ENCODE assay signal across 1 cellular context in the genomic region with DNA sequence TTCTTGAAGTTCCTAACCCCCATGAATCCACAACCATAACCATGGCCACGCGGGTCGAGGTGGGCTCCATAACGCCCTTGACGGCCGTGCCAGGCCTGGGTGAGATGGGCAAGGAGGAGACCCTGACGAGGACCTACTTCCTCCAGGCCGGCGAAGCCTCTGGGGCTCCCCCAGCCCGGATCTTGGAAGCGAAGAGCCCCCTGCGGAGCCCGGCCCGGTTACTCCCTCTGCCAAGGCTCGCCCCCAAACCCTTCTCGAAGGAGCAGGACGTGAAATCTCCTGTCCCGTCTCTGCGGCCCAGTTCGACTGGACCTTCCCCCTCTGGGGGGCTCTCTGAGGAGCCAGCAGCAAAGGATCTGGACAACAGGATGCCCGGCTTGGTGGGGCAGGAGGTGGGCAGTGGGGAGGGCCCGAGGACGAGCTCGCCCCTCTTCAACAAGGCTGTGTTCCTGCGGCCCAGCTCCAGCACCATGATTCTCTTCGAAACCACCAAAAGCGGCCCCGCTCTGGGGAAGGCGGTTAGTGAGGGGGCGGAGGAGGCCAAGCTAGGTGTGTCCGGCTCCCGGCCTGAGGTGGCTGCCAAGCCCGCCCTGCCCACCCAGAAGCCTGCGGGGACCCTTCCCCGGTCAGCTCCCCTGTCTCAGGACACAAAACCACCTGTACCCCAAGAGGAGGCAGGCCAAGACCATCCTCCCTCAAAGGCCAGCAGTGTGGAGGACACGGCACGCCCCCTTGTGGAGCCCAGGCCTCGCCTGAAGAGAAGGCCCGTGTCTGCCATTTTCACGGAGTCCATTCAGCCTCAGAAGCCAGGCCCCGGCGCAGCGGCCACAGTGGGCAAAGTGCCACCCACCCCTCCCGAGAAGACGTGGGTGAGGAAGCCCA.
TF ChIP-seq lines count a peak whose summit lies in the region.

No MANE protein-coding gene starts in this region.

TF ChIP-seq in K562, 482 proteins besides CTCF, POLR2A, EP300 and RAD21 (continued from another document):
- TF ChIP-seq, protein P1, sequence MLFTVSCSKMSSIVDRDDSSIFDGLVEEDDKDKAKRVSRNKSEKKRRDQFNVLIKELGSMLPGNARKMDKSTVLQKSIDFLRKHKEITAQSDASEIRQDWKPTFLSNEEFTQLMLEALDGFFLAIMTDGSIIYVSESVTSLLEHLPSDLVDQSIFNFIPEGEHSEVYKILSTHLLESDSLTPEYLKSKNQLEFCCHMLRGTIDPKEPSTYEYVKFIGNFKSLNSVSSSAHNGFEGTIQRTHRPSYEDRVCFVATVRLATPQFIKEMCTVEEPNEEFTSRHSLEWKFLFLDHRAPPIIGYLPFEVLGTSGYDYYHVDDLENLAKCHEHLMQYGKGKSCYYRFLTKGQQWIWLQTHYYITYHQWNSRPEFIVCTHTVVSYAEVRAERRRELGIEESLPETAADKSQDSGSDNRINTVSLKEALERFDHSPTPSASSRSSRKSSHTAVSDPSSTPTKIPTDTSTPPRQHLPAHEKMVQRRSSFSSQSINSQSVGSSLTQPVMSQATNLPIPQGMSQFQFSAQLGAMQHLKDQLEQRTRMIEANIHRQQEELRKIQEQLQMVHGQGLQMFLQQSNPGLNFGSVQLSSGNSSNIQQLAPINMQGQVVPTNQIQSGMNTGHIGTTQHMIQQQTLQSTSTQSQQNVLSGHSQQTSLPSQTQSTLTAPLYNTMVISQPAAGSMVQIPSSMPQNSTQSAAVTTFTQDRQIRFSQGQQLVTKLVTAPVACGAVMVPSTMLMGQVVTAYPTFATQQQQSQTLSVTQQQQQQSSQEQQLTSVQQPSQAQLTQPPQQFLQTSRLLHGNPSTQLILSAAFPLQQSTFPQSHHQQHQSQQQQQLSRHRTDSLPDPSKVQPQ (CRISPR knock-in tag; IDR thresholded peaks at IDR 0.05; ENCODE audit: borderline replicate concordance): no peak
- no peak for TF ChIP-seq ZNF830 (CRISPR knock-in tag; IDR thresholded peaks at IDR 0.05)
- TF ChIP-seq HDAC8 (tag; IDR thresholded peaks at IDR 0.05): no peak
- no peak for TF ChIP-seq CBX3 (IDR thresholded peaks at IDR 0.05; ENCODE audit: borderline replicate concordance in 1 of 2, low read length in 2 of 2)
- TF ChIP-seq RNF2 (IDR thresholded peaks at IDR 0.05): no peak
- TF ChIP-seq GTF2F1 (IDR thresholded peaks at IDR 0.05; ENCODE audit: low read depth, low read length): no peak
- peak; percentile 39 for TF ChIP-seq SMC3 (conservative IDR thresholded peaks at IDR 0.05; ENCODE audit: insufficient read depth, low read depth, low read length)
- TF ChIP-seq KLF6 (CRISPR knock-in tag; IDR thresholded peaks at IDR 0.05; ENCODE audit: borderline replicate concordance): no peak
- TF ChIP-seq, protein P2, sequence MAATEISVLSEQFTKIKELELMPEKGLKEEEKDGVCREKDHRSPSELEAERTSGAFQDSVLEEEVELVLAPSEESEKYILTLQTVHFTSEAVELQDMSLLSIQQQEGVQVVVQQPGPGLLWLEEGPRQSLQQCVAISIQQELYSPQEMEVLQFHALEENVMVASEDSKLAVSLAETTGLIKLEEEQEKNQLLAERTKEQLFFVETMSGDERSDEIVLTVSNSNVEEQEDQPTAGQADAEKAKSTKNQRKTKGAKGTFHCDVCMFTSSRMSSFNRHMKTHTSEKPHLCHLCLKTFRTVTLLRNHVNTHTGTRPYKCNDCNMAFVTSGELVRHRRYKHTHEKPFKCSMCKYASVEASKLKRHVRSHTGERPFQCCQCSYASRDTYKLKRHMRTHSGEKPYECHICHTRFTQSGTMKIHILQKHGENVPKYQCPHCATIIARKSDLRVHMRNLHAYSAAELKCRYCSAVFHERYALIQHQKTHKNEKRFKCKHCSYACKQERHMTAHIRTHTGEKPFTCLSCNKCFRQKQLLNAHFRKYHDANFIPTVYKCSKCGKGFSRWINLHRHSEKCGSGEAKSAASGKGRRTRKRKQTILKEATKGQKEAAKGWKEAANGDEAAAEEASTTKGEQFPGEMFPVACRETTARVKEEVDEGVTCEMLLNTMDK (IDR thresholded peaks at IDR 0.05; ENCODE audit: borderline replicate concordance, insufficient read depth, low read depth, low read length, poor library complexity, severe bottlenecking): peak; percentile 89
- no peak for TF ChIP-seq PYGO2 (tag; IDR thresholded peaks at IDR 0.05)
- TF ChIP-seq, protein P3, sequence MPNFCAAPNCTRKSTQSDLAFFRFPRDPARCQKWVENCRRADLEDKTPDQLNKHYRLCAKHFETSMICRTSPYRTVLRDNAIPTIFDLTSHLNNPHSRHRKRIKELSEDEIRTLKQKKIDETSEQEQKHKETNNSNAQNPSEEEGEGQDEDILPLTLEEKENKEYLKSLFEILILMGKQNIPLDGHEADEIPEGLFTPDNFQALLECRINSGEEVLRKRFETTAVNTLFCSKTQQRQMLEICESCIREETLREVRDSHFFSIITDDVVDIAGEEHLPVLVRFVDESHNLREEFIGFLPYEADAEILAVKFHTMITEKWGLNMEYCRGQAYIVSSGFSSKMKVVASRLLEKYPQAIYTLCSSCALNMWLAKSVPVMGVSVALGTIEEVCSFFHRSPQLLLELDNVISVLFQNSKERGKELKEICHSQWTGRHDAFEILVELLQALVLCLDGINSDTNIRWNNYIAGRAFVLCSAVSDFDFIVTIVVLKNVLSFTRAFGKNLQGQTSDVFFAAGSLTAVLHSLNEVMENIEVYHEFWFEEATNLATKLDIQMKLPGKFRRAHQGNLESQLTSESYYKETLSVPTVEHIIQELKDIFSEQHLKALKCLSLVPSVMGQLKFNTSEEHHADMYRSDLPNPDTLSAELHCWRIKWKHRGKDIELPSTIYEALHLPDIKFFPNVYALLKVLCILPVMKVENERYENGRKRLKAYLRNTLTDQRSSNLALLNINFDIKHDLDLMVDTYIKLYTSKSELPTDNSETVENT (CRISPR knock-in tag; IDR thresholded peaks at IDR 0.05): no peak
